9 cellular contexts compared by ENCODE assay signal in the genomic region with DNA sequence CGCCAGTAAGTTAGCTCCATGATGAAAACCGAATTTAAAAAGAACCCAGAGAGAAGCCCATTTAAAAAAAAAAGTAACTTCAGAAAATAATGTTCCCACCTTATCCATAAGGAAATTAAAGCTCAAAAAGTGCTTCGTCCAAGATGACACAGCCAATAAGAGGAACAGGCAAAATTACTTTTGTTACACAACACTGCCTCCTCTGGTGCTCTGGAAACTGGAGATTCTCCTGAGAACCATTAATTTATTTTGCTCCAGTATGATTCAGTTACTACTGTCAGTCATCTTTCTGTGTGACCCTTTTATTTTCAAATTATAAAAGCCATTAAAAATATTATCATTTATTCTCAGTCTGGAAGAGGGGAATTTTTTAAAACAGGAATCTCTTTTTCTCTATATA. TPM values are rescaled to one million over a fixed set of nuclear protein-coding genes. Genes with fewer than 3 reads are reported as not detected.
DNase-seq lines count a peak whose midpoint lies in the region; ATAC-seq, FAIRE-seq and TF ChIP-seq lines count a peak whose summit lies in the region.
"Had no signal": no experiment of that assay in that cellular context is flagged by ENCODE, and none has a peak within 500 bp of the region (broad histone marks: within the 10 kb centered on the region; RNA-seq: fewer than 3 reads in every experiment).

No MANE protein-coding gene starts in this region.

- H3K36me3 ChIP-seq in Karpas-422 (ENCODE audit: insufficient read depth, low read length), result no peaks in the 10 kb centered on the region
- no peaks in the 10 kb centered on the region for H3K36me3 ChIP-seq in HepG2 (replicated peaks in 1 of 2; ENCODE audit: control insufficient read depth in 1 of 2, insufficient read depth in 2 of 2, low read length in 2 of 2)
- H3K36me3 ChIP-seq: neutrophil had no signal

- peaks cover 26% of the 10 kb centered on the region for H3K27me3 Mint-ChIP-seq in WTC11 (ENCODE audit: low read depth)

- DNase-seq in COR-L47 (lab: John Stamatoyannopoulos, UW) (peak; percentile 41), Karpas-422 (peak; percentile 60), WTC11 (ENCODE audit: low spot score) (no peak), HepG2 (ENCODE audit: low spot score) (no peak), left colon (no peak)
- DNase-seq in activated T-cell treated with anti-CD3 and anti-CD28 coated beads, Interleukin-2, amount 50 U/mL, for 48 hours, result no peak
- DNase-seq in NK-92 treated with Interleukin-12 subunit alpha and Interleukin-12 subunit beta, amount 100 ng/mL, for 24 hours (lab: John Stamatoyannopoulos, UW), result no peak
- DNase-seq in stimulated activated naive CD4-positive, alpha-beta T cell (lab: John Stamatoyannopoulos, UW), result no peak

- H3K4me1 ChIP-seq in Karpas-422 (ENCODE audit: low read length) (peaks cover 17% of the 10 kb centered on the region), HepG2 (ENCODE audit: insufficient read depth, low read length) (peaks cover 11% of the 10 kb centered on the region)

- peaks cover 32% of the 10 kb centered on the region for H3K36me3 Mint-ChIP-seq in WTC11

- CTCF ChIA-PET in WTC11 (lab: Charles Lee), result interaction anchor here (0.5 to 4.1 kb wide), 22 partner anchors 8 to 287 kb away, joined by 3 to 58 read pairs (median 4); no protein-coding TSS in a partner anchor
- CTCF ChIA-PET in HepG2 (lab: Yijun Ruan, JAX; ENCODE audit: low intra/inter-chr PET ratio, low total read pairs), result no interaction called here

- TF ChIP-seq CTCF in WTC11 (IDR thresholded peaks at IDR 0.05) (no peak), HepG2 (CRISPR knock-in tag; IDR thresholded peaks at IDR 0.05) (0 out of 2 replicates have a peak, but pooled peaks have one; percentile 10)

- WGBS in HepG2 (ENCODE audit: low lambda C conversion rate), result 20% methylated on average over 3 of the region's 3 CpGs

- H3K9ac ChIP-seq in Karpas-422 (ENCODE audit: low read length) (no peak overlapping the region), HepG2 (ENCODE audit: insufficient read depth, low read depth, low read length) (no peak overlapping the region)

- H3K4me3 Mint-ChIP-seq in WTC11, result peak overlapping the region; percentile 18; the same call in 1 of the 2 replicates

- H2AFZ ChIP-seq in Karpas-422 (ENCODE audit: low read length) (no peak overlapping the region), HepG2 (ENCODE audit: low read length) (no peak overlapping the region)

- TF ChIP-seq POLR2A in HepG2 (IDR thresholded peaks at IDR 0.05; ENCODE audit: insufficient read depth in 1 of 2, low read depth in 2 of 2, low read length in 2 of 2), result no peak

- no peak overlapping the region for H3K4me3 ChIP-seq in Karpas-422 (ENCODE audit: low read length)
- H3K4me3 ChIP-seq in HepG2 (replicated peaks in 1 of 3; ENCODE audit: insufficient read depth in 1 of 3, low read depth in 2 of 3, low read length in 3 of 3), result no peak overlapping the region

- in situ Hi-C loops in HepG2 (cut with HindIII; ENCODE audit: extremely low pct_ligation_motif_present, low pct_unique_long_range_greater_than_20kb), result loop anchor here (10.0 kb wide), 1 partner anchor 229 kb away; no protein-coding TSS in a partner anchor

- no peaks in the 10 kb centered on the region for H3K9me3 ChIP-seq in Karpas-422 (ENCODE audit: low read length)
- H3K9me3 ChIP-seq in HepG2 (ENCODE audit: low read length), result no peaks in the 10 kb centered on the region; the same call in 1 of the 2 replicates
- H3K9me3 ChIP-seq: neutrophil had no signal

- ATAC-seq in WTC11 (no peak), HepG2 (no peak), left colon (no peak)

- no peak for TF ChIP-seq EP300 in HepG2 (IDR thresholded peaks at IDR 0.05; ENCODE audit: low read depth in 2 of 2, low read length in 2 of 2)
- TF ChIP-seq EP300 in HepG2 (CRISPR knock-in tag; IDR thresholded peaks at IDR 0.05; ENCODE audit: borderline replicate concordance), result no peak

- peaks cover 19% of the 10 kb centered on the region for H3K4me1 Mint-ChIP-seq in WTC11

- no TSS peak for BruUV-seq in HepG2 (replicated peaks; lab: Mats Ljungman, UMichigan)

- H4K20me1 ChIP-seq in Karpas-422 (ENCODE audit: insufficient read depth, low read depth, low read length), result 0 out of 2 replicates have a peak, but pooled peaks cover 3% of the 10 kb centered on the region
- H4K20me1 ChIP-seq in HepG2 (ENCODE audit: insufficient read depth, low read length), result no peaks in the 10 kb centered on the region

- H3K9me2 ChIP-seq in Karpas-422 (replicated peaks; ENCODE audit: insufficient read depth, low read length), result no peaks in the 10 kb centered on the region

- no peak overlapping the region for H3K27ac Mint-ChIP-seq in WTC11

- 0 out of 2 replicates have a peak, but pooled peaks cover 4% of the 10 kb centered on the region for H3K79me2 ChIP-seq in Karpas-422 (ENCODE audit: low read length)
- no peaks in the 10 kb centered on the region for H3K79me2 ChIP-seq in HepG2 (ENCODE audit: insufficient read depth, low read length)

- no peak for TF ChIP-seq RAD21 in HepG2 (CRISPR knock-in tag; IDR thresholded peaks at IDR 0.05)

- H3K9me3 Mint-ChIP-seq in WTC11, result peaks cover 19% of the 10 kb centered on the region

- H3K27ac ChIP-seq in Karpas-422 (ENCODE audit: low read length) (no peak overlapping the region), HepG2 (ENCODE audit: extremely low read length, insufficient read depth, low read length) (no peak overlapping the region)
- H3K27ac ChIP-seq: neutrophil had no signal

- H3K27me3 ChIP-seq in Karpas-422 (ENCODE audit: low read length), result no peaks in the 10 kb centered on the region
- peaks cover 4 to 49% of the 10 kb centered on the region in 2 experiments for H3K27me3 ChIP-seq in HepG2 (ENCODE audit: control insufficient read depth in 1 of 2, insufficient read depth in 2 of 2, low read length in 2 of 2)
- H3K27me3 ChIP-seq: neutrophil had no signal

- H3K4me2 ChIP-seq in Karpas-422 (ENCODE audit: low read depth, low read length, poor library complexity, severe bottlenecking), result no peak overlapping the region
- no peak overlapping the region for H3K4me2 ChIP-seq in HepG2 (ENCODE audit: low read depth, low read length)

- POLR2A ChIA-PET in WTC11 (lab: Charles Lee) (interaction anchor here (0.7 kb wide), 1 partner anchor 137 kb away, joined by 5 read pairs; no protein-coding TSS in a partner anchor), HepG2 (lab: Yijun Ruan, JAX) (no interaction called here)

- FAIRE-seq in HepG2 (lab: Jason Lieb, UNC), result no peak

- intact Hi-C loops in HepG2 (cut with micrococcal nuclease; ENCODE audit: unreplicated experiment), result loop anchor here (10.0 kb wide), 1 partner anchor 229 kb away; no protein-coding TSS in a partner anchor
- intact Hi-C loops in left colon (cut with DNase I, micrococcal nuclease), result no loop called here

RNA-seq across cellular contexts. Expression of a gene that starts 2.0 kb away (rescaled TPM):
- 10.9 and 21.2 TPM in 2 replicates for total RNA-seq in Karpas-422 (2014; rRNA removed; shearing (Covaris generic); ENCODE audit: low replicate concordance)
- 47.9 to 56.3 TPM (median 53.8 TPM) in 3 replicates for total RNA-seq in WTC11 (2021)
- 0.33 TPM in 1 of 2 replicates, not detected in the other for total RNA-seq in HepG2 (2016; rRNA removed; fragmentation: Illumina TruSeq; extraction: Trizol)
- not detected in 2 replicates for total RNA-seq in HepG2 (2016; cell fraction: cytosol; rRNA removed; fragmentation: Illumina TruSeq; extraction: Trizol; ENCODE audit: low read depth)
- total RNA-seq in HepG2 (2016; cell fraction: insoluble cytoplasmic fraction; rRNA removed; fragmentation: Illumina TruSeq; extraction: Trizol), result 0.19 TPM in 1 of 2 replicates, not detected in the other
- not detected in 2 replicates for total RNA-seq in HepG2 (2016; cell fraction: membrane; rRNA removed; fragmentation: Illumina TruSeq; extraction: Trizol)
- not detected in 2 replicates for total RNA-seq in HepG2 (2016; cell fraction: nucleus; rRNA removed; fragmentation: Illumina TruSeq; extraction: Trizol)
- polyA plus RNA-seq in HepG2 (2011; rRNA removed), result 0.25 and 0.33 TPM in 2 replicates
- 0.17 and 0.19 TPM in 2 replicates for polyA plus RNA-seq in HepG2 (2011; cell fraction: cytosol; rRNA removed)
- polyA plus RNA-seq in HepG2 (2011; cell fraction: nucleus; rRNA removed), result 0.63 and 1.2 TPM in 2 replicates
- polyA plus RNA-seq in HepG2 (2012), result 0.29 and 0.54 TPM in 2 replicates
- not detected in 2 replicates for polyA plus RNA-seq in HepG2 (2016; cell fraction: cytosol; fragmentation: Illumina TruSeq; extraction: Trizol; ENCODE audit: low read depth)
- not detected in 2 replicates for polyA plus RNA-seq in HepG2 (2016; cell fraction: insoluble cytoplasmic fraction; fragmentation: Illumina TruSeq; extraction: Trizol; ENCODE audit: low read depth)
- not detected in 2 replicates for polyA plus RNA-seq in HepG2 (2016; cell fraction: membrane; fragmentation: Illumina TruSeq; extraction: Trizol; ENCODE audit: low read depth)
- polyA plus RNA-seq in HepG2 (2016; cell fraction: nucleus; fragmentation: Illumina TruSeq; extraction: Trizol; ENCODE audit: insufficient read depth, low read depth), result not detected in 2 replicates
- 0.44 and 10.2 TPM in 2 replicates for polyA minus RNA-seq in HepG2 (2011; rRNA and poly(A)+ RNA removed; ENCODE audit: low replicate concordance)
- not detected in 2 replicates for polyA minus RNA-seq in HepG2 (2011; cell fraction: cytosol; rRNA and poly(A)+ RNA removed)
- polyA minus RNA-seq in HepG2 (2011; cell fraction: nucleus; rRNA and poly(A)+ RNA removed), result 0.39 and 0.50 TPM in 2 replicates
- total RNA-seq in left colon, result 10 to 100 TPM; 26.5 to 30.1 TPM

RNA-seq across cellular contexts. Expression of a gene that starts 42.9 kb away (rescaled TPM):
- total RNA-seq in Karpas-422 (2014; rRNA removed; shearing (Covaris generic); ENCODE audit: low replicate concordance), result not detected in 2 replicates
- total RNA-seq in WTC11 (2021) (2.7 to 5.9 TPM (median 4.5 TPM) in 3 replicates), HepG2 (2016; rRNA removed; fragmentation: Illumina TruSeq; extraction: Trizol) (not detected in 2 replicates), left colon (not detected)
- total RNA-seq in HepG2 (2016; cell fraction: cytosol; rRNA removed; fragmentation: Illumina TruSeq; extraction: Trizol; ENCODE audit: low read depth), result not detected in 2 replicates
- total RNA-seq in HepG2 (2016; cell fraction: insoluble cytoplasmic fraction; rRNA removed; fragmentation: Illumina TruSeq; extraction: Trizol), result not detected in 2 replicates
- not detected in 2 replicates for total RNA-seq in HepG2 (2016; cell fraction: membrane; rRNA removed; fragmentation: Illumina TruSeq; extraction: Trizol)
- not detected in 2 replicates for total RNA-seq in HepG2 (2016; cell fraction: nucleus; rRNA removed; fragmentation: Illumina TruSeq; extraction: Trizol)
- not detected in 2 replicates for polyA plus RNA-seq in HepG2 (2011; rRNA removed)
- not detected in 2 replicates for polyA plus RNA-seq in HepG2 (2011; cell fraction: cytosol; rRNA removed)
- polyA plus RNA-seq in HepG2 (2011; cell fraction: nucleus; rRNA removed), result not detected in 2 replicates
- polyA plus RNA-seq in HepG2 (2012), result not detected in 2 replicates
- polyA plus RNA-seq in HepG2 (2016; cell fraction: cytosol; fragmentation: Illumina TruSeq; extraction: Trizol; ENCODE audit: low read depth), result not detected in 2 replicates
- not detected in 2 replicates for polyA plus RNA-seq in HepG2 (2016; cell fraction: insoluble cytoplasmic fraction; fragmentation: Illumina TruSeq; extraction: Trizol; ENCODE audit: low read depth)
- polyA plus RNA-seq in HepG2 (2016; cell fraction: membrane; fragmentation: Illumina TruSeq; extraction: Trizol; ENCODE audit: low read depth), result not detected in 2 replicates
- not detected in 2 replicates for polyA plus RNA-seq in HepG2 (2016; cell fraction: nucleus; fragmentation: Illumina TruSeq; extraction: Trizol; ENCODE audit: insufficient read depth, low read depth)
- polyA minus RNA-seq in HepG2 (2011; rRNA and poly(A)+ RNA removed; ENCODE audit: low replicate concordance), result not detected in 2 replicates
- polyA minus RNA-seq in HepG2 (2011; cell fraction: cytosol; rRNA and poly(A)+ RNA removed), result not detected in 2 replicates
- not detected in 2 replicates for polyA minus RNA-seq in HepG2 (2011; cell fraction: nucleus; rRNA and poly(A)+ RNA removed)

Comparison
In these comparisons a context has a peak if more than half of its experiments do, and no peak if none do; other contexts are left out.
1. DNase-seq: peak in COR-L47 (single experiment) and Karpas-422 (single experiment); none in WTC11 (single experiment), HepG2 (single experiment), activated T-cell treated with anti-CD3 and anti-CD28 coated beads, Interleukin-2, amount 50 U/mL, for 48 hours (0 of 2), left colon (0 of 2), NK-92 treated with Interleukin-12 subunit alpha and Interleukin-12 subunit beta, amount 100 ng/mL, for 24 hours (single experiment) and stimulated activated naive CD4-positive, alpha-beta T cell (0 of 6).